8 cellular contexts compared by ENCODE assay signal in genomic region chr12:56637621-56638020, GRCh38. TPM values are rescaled to one million over a fixed set of nuclear protein-coding genes. Genes with fewer than 3 reads are reported as not detected.
DNase-seq lines count a peak whose midpoint lies in the region; ATAC-seq and TF ChIP-seq lines count a peak whose summit lies in the region.

No MANE protein-coding gene starts in this region.

- H3K36me3 ChIP-seq in right lobe of liver, result peaks cover 10 to 53% (median 35%) of the 10 kb centered on the region in 4 donors
- peaks cover 8 to 51% (median 48%) of the 10 kb centered on the region in 5 donors for H3K36me3 ChIP-seq in subcutaneous abdominal adipose tissue (ENCODE audit: control insufficient read depth in 5 of 5, insufficient read depth in 5 of 5, low read length in 5 of 5)

- H3K9ac ChIP-seq in subcutaneous abdominal adipose tissue (ENCODE audit: low read length in 5 of 5), result peak overlapping the region in 1 of 5 donors; percentile 52

- no peaks in the 10 kb centered on the region for H3K9me3 Mint-ChIP-seq in activated CD4-positive, alpha-beta T cell treated with anti-CD3 and anti-CD28 coated beads, Interleukin-2, amount 10 ng/mL, durations not matched to agents 24 days and 14 days
- H3K9me3 Mint-ChIP-seq in activated T-helper 1 cell treated with anti-CD3 and anti-CD28 coated beads, Interleukin-12 subunit alpha, Interleukin-12 subunit beta, Interleukin-2, Interleukin-4 antibody, amounts not matched to agents 30 ng/mL and 10 ng/mL and 1 ng/mL, durations not matched to agents 14 hours and 24 hours and 36 hours, result no peaks in the 10 kb centered on the region

- TF ChIP-seq POLR2A in right lobe of liver (IDR thresholded peaks at IDR 0.05), result no peak

- no peak for DNase-seq in activated CD4-positive, alpha-beta T cell treated with anti-CD3 and anti-CD28 coated beads, Interleukin-2, amount 10 ng/mL, durations not matched to agents 24 days and 14 days
- DNase-seq in activated CD4-positive, alpha-beta T cell treated with anti-CD3 and anti-CD28 coated beads, Interleukin-2, amount 50 U/mL, for 4 hours, result no peak
- DNase-seq in activated T-helper 1 cell treated with anti-CD3 and anti-CD28 coated beads, Interleukin-12 subunit alpha, Interleukin-12 subunit beta, Interleukin-2, Interleukin-4 antibody, amounts not matched to agents 30 ng/mL and 10 ng/mL and 1 ng/mL, durations not matched to agents 14 hours and 24 hours and 36 hours (ENCODE audit: low spot score), result no peak
- DNase-seq in right lobe of liver, result no peak
- no peak for DNase-seq in NCI-H1694 (lab: John Stamatoyannopoulos, UW)
- DNase-seq in stimulated activated CD4-positive, alpha-beta T cell treated with anti-CD3 and anti-CD28 coated beads, Interleukin-4, amount 100 ng/mL, for 24 hours, result no peak

- ATAC-seq in right lobe of liver (no peak), GM18502 (IDR thresholded peaks at IDR 0.05; ENCODE audit: poor library complexity, unreplicated experiment) (no peak)

- peak overlapping the region; percentile 23 for H3K4me3 Mint-ChIP-seq in activated CD4-positive, alpha-beta T cell treated with anti-CD3 and anti-CD28 coated beads, Interleukin-2, amount 10 ng/mL, durations not matched to agents 24 days and 14 days
- no peak overlapping the region for H3K4me3 Mint-ChIP-seq in activated T-helper 1 cell treated with anti-CD3 and anti-CD28 coated beads, Interleukin-12 subunit alpha, Interleukin-12 subunit beta, Interleukin-2, Interleukin-4 antibody, amounts not matched to agents 30 ng/mL and 10 ng/mL and 1 ng/mL, durations not matched to agents 14 hours and 24 hours and 36 hours

- H3K27me3 ChIP-seq in right lobe of liver (no peaks in the 10 kb centered on the region), subcutaneous abdominal adipose tissue (ENCODE audit: control insufficient read depth in 5 of 5, insufficient read depth in 4 of 5, low read length in 5 of 5) (no peaks in the 10 kb centered on the region)

- peak overlapping the region; percentile 6 for H3K27ac Mint-ChIP-seq in activated CD4-positive, alpha-beta T cell treated with anti-CD3 and anti-CD28 coated beads, Interleukin-2, amount 10 ng/mL, durations not matched to agents 24 days and 14 days
- H3K27ac Mint-ChIP-seq in activated T-helper 1 cell treated with anti-CD3 and anti-CD28 coated beads, Interleukin-12 subunit alpha, Interleukin-12 subunit beta, Interleukin-2, Interleukin-4 antibody, amounts not matched to agents 30 ng/mL and 10 ng/mL and 1 ng/mL, durations not matched to agents 14 hours and 24 hours and 36 hours, result peak overlapping the region; percentile 49

- H3K36me3 Mint-ChIP-seq in activated CD4-positive, alpha-beta T cell treated with anti-CD3 and anti-CD28 coated beads, Interleukin-2, amount 10 ng/mL, durations not matched to agents 24 days and 14 days (ENCODE audit: low read depth), result peaks cover 46% of the 10 kb centered on the region
- H3K36me3 Mint-ChIP-seq in activated T-helper 1 cell treated with anti-CD3 and anti-CD28 coated beads, Interleukin-12 subunit alpha, Interleukin-12 subunit beta, Interleukin-2, Interleukin-4 antibody, amounts not matched to agents 30 ng/mL and 10 ng/mL and 1 ng/mL, durations not matched to agents 14 hours and 24 hours and 36 hours (ENCODE audit: low read depth), result peaks cover 40% of the 10 kb centered on the region

- no peaks in the 10 kb centered on the region for H3K27me3 Mint-ChIP-seq in activated CD4-positive, alpha-beta T cell treated with anti-CD3 and anti-CD28 coated beads, Interleukin-2, amount 10 ng/mL, durations not matched to agents 24 days and 14 days
- H3K27me3 Mint-ChIP-seq in activated T-helper 1 cell treated with anti-CD3 and anti-CD28 coated beads, Interleukin-12 subunit alpha, Interleukin-12 subunit beta, Interleukin-2, Interleukin-4 antibody, amounts not matched to agents 30 ng/mL and 10 ng/mL and 1 ng/mL, durations not matched to agents 14 hours and 24 hours and 36 hours (ENCODE audit: insufficient read depth), result no peaks in the 10 kb centered on the region

- WGBS in right lobe of liver (ENCODE audit: insufficient coverage, low coverage, low lambda C conversion rate, missing lambda C conversion rate), result 53% methylated on average over 2 of the region's 2 CpGs

- H3K4me1 ChIP-seq in right lobe of liver (peaks cover 0 to 29% (median 11%) of the 10 kb centered on the region in 4 donors), subcutaneous abdominal adipose tissue (ENCODE audit: control insufficient read depth in 5 of 5, insufficient read depth in 5 of 5, low read length in 5 of 5) (peaks cover 11 to 50% (median 47%) of the 10 kb centered on the region in 5 donors)

- peak overlapping the region in 2 of 3 donors; percentile 84 to 92 for H3K27ac ChIP-seq in right lobe of liver
- H3K27ac ChIP-seq in subcutaneous abdominal adipose tissue (ENCODE audit: low read depth, low read length), result peak overlapping the region; percentile 99

- intact Hi-C loops in activated CD4-positive, alpha-beta T cell treated with anti-CD3 and anti-CD28 coated beads, Interleukin-2, amount 10 ng/mL, durations not matched to agents 24 days and 14 days (cut with micrococcal nuclease), result loop anchor here (2.0 to 10.0 kb wide), 7 partner anchors 51 to 607 kb away; partner anchors contain the start of genes IL23A, NAB2, NACA and PAN2
- intact Hi-C loops in activated T-helper 1 cell treated with anti-CD3 and anti-CD28 coated beads, Interleukin-12 subunit alpha, Interleukin-12 subunit beta, Interleukin-2, Interleukin-4 antibody, amounts not matched to agents 30 ng/mL and 10 ng/mL and 1 ng/mL, durations not matched to agents 14 hours and 24 hours and 36 hours (cut with micrococcal nuclease), result loop anchor here (1.0 to 10.0 kb wide), 5 partner anchors 40 to 1117 kb away; partner anchors contain the start of genes CDK4, MARCHF9, NAB2 and NACA
- intact Hi-C loops in right lobe of liver (cut with DNase I), result no loop called here

- no peak for TF ChIP-seq CTCF in right lobe of liver (IDR thresholded peaks at IDR 0.05)

- H3K9me3 ChIP-seq in right lobe of liver (no peaks in the 10 kb centered on the region), subcutaneous abdominal adipose tissue (ENCODE audit: control insufficient read depth in 5 of 5, low read length in 5 of 5) (no peaks in the 10 kb centered on the region)

- H3K4me1 Mint-ChIP-seq in activated CD4-positive, alpha-beta T cell treated with anti-CD3 and anti-CD28 coated beads, Interleukin-2, amount 10 ng/mL, durations not matched to agents 24 days and 14 days, result peaks cover 56% of the 10 kb centered on the region
- H3K4me1 Mint-ChIP-seq in activated T-helper 1 cell treated with anti-CD3 and anti-CD28 coated beads, Interleukin-12 subunit alpha, Interleukin-12 subunit beta, Interleukin-2, Interleukin-4 antibody, amounts not matched to agents 30 ng/mL and 10 ng/mL and 1 ng/mL, durations not matched to agents 14 hours and 24 hours and 36 hours (ENCODE audit: low read depth), result peaks cover 62% of the 10 kb centered on the region

- H3K4me3 ChIP-seq in right lobe of liver (no peak overlapping the region), subcutaneous abdominal adipose tissue (ENCODE audit: low read depth in 1 of 5, low read length in 5 of 5) (no peak overlapping the region)

RNA-seq across cellular contexts. Expression of gene BAZ2A, which starts 7.5 kb away (rescaled TPM):
- 117 and 118 TPM in 2 replicates for total RNA-seq in activated CD4-positive, alpha-beta T cell treated with anti-CD3 and anti-CD28 coated beads, Interleukin-2, amount 10 ng/mL, durations not matched to agents 24 days and 14 days
- total RNA-seq in activated T-helper 1 cell treated with anti-CD3 and anti-CD28 coated beads, Interleukin-12 subunit alpha, Interleukin-12 subunit beta, Interleukin-2, Interleukin-4 antibody, amounts not matched to agents 30 ng/mL and 10 ng/mL and 1 ng/mL, durations not matched to agents 14 hours and 24 hours and 36 hours, result 119 and 126 TPM in 2 replicates
- 10 to 100 TPM; 21.8 to 45.7 (median 33.4) TPM for total RNA-seq in right lobe of liver

RNA-seq across cellular contexts. Expression of gene ATP5F1B, which starts 8.2 kb away (rescaled TPM):
- 760 and 771 TPM in 2 replicates for total RNA-seq in activated CD4-positive, alpha-beta T cell treated with anti-CD3 and anti-CD28 coated beads, Interleukin-2, amount 10 ng/mL, durations not matched to agents 24 days and 14 days
- 714 and 716 TPM in 2 replicates for total RNA-seq in activated T-helper 1 cell treated with anti-CD3 and anti-CD28 coated beads, Interleukin-12 subunit alpha, Interleukin-12 subunit beta, Interleukin-2, Interleukin-4 antibody, amounts not matched to agents 30 ng/mL and 10 ng/mL and 1 ng/mL, durations not matched to agents 14 hours and 24 hours and 36 hours
- 100 to 1,000 TPM; 346 to 535 (median 362) TPM for total RNA-seq in right lobe of liver

RNA-seq across cellular contexts. Expression of gene PTGES3, which starts 50.5 kb away (rescaled TPM):
- total RNA-seq in activated CD4-positive, alpha-beta T cell treated with anti-CD3 and anti-CD28 coated beads, Interleukin-2, amount 10 ng/mL, durations not matched to agents 24 days and 14 days, result 351 and 357 TPM in 2 replicates
- total RNA-seq in activated T-helper 1 cell treated with anti-CD3 and anti-CD28 coated beads, Interleukin-12 subunit alpha, Interleukin-12 subunit beta, Interleukin-2, Interleukin-4 antibody, amounts not matched to agents 30 ng/mL and 10 ng/mL and 1 ng/mL, durations not matched to agents 14 hours and 24 hours and 36 hours, result 301 and 302 TPM in 2 replicates
- total RNA-seq in right lobe of liver, result 100 to 1,000 TPM in 2 of 6 experiments, 10 to 100 TPM in 4; 70.0 to 184 (median 81.8) TPM

Comparison
In these comparisons a context has a peak if more than half of its experiments do, and no peak if none do; other contexts are left out.
1. intact Hi-C loops: an anchor here in activated CD4-positive, alpha-beta T cell treated with anti-CD3 and anti-CD28 coated beads, Interleukin-2, amount 10 ng/mL, durations not matched to agents 24 days and 14 days (2.0 to 10.0 kb wide) and activated T-helper 1 cell treated with anti-CD3 and anti-CD28 coated beads, Interleukin-12 subunit alpha, Interleukin-12 subunit beta, Interleukin-2, Interleukin-4 antibody, amounts not matched to agents 30 ng/mL and 10 ng/mL and 1 ng/mL, durations not matched to agents 14 hours and 24 hours and 36 hours (1.0 to 10.0 kb wide); none called in right lobe of liver.